15 cellular contexts compared by ENCODE assay signal in the genomic region with DNA sequence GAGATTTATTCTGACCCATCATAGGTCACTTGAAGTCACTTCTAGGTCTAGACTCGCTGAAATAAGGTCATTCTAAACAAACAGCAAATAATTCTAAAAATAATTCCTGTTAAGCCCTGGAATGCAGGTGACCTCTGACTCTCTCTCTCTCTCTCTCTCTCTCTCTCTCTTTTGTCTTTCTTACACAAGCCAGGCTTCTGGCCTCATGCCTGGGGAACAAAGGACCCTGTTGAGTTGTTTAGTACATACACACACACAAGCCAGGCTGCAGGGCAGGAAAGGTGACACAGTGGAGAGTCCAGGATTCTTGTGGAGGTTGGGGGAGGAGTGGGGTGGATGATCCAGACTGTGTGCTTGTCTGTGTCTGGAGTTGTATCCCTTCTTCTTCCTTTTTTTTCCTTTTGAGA. TPM values are rescaled to one million over a fixed set of nuclear protein-coding genes. Genes with fewer than 3 reads are reported as not detected.
DNase-seq lines count a peak whose midpoint lies in the region; ATAC-seq and TF ChIP-seq lines count a peak whose summit lies in the region.
"Had no signal": no experiment of that assay in that cellular context is flagged by ENCODE, and none has a peak within 500 bp of the region (broad histone marks: within the 10 kb centered on the region; RNA-seq: fewer than 3 reads in every experiment).

No MANE protein-coding gene starts in this region.

- H3K9me3 ChIP-seq in PC-9 (ENCODE audit: insufficient read depth, low read depth) (no peaks in the 10 kb centered on the region), fibroblast of lung (ENCODE audit: control insufficient read depth, insufficient read depth, low read depth, low read length) (no peaks in the 10 kb centered on the region)
- H3K9me3 ChIP-seq: BE2C had no signal

- TF ChIP-seq CTCF in PC-9 (conservative IDR thresholded peaks at IDR 0.05) (0 out of 2 replicates have a peak, but pooled peaks have one; percentile 21), fibroblast of lung (conservative IDR thresholded peaks at IDR 0.05 in 1 of 2, IDR thresholded peaks at IDR 0.05 in 1 of 2; ENCODE audit: low read depth in 1 of 2, low read length in 2 of 2) (no peak), nephron progenitor cell (IDR thresholded peaks at IDR 0.05) (no peak)

- peaks cover 11% of the 10 kb centered on the region for H3K36me3 Mint-ChIP-seq in nephron progenitor cell (ENCODE audit: low read depth)
- peaks cover 7% of the 10 kb centered on the region for H3K36me3 Mint-ChIP-seq in effector memory CD8-positive, alpha-beta T cell (ENCODE audit: insufficient read depth)
- H3K36me3 Mint-ChIP-seq: natural killer cell treated with Interleukin-12 subunit alpha and Interleukin-12 subunit beta and Interleukin-15 and Interleukin-18, amount 100 ng/mL, for 72 hours had no signal

- peaks cover 28% of the 10 kb centered on the region for H3K4me1 ChIP-seq in PC-9 (replicated peaks; ENCODE audit: insufficient read depth)
- H3K4me1 ChIP-seq in fibroblast of lung (ENCODE audit: control insufficient read depth, extremely low read depth, insufficient read depth, low read length), result peaks cover 3% of the 10 kb centered on the region

- peak; percentile 82 for DNase-seq in DMS53 (lab: John Stamatoyannopoulos, UW)
- DNase-seq in PC-9, result peak; percentile 50 to 61
- peak; percentile 36 to 73 for DNase-seq in fibroblast of lung (ENCODE audit: low read depth in 2 of 2)
- DNase-seq in nephron progenitor cell, result no peak
- DNase-seq in effector memory CD8-positive, alpha-beta T cell, result no peak
- DNase-seq in SHP77 (lab: John Stamatoyannopoulos, UW), result no peak
- DNase-seq in GF-D8 (lab: John Stamatoyannopoulos, UW), result no peak
- DNase-seq: activated CD4-positive, alpha-beta T cell treated with anti-CD3 and anti-CD28 coated beads, Interleukin-2, amount 50 U/mL, for 1 hour; activated naive CD4-positive, alpha-beta T cell treated with anti-CD3 and anti-CD28 coated beads for 36 hours; BE2C; hypothalamus; NCI-H526 treated with DMSO at 0.1 percent for 48 hours; stimulated activated CD4-positive, alpha-beta T cell treated with anti-CD3 and anti-CD28 coated beads, Interleukin-4, amount 100 ng/mL, for 1 hour had no signal

- H4K20me1 ChIP-seq in PC-9 (ENCODE audit: insufficient read depth) (no peaks in the 10 kb centered on the region), fibroblast of lung (ENCODE audit: control insufficient read depth, extremely low read depth, insufficient read depth, low read length) (no peaks in the 10 kb centered on the region)

- CTCF ChIA-PET in PC-9 (lab: Charles Lee), result no interaction called here

- H3K9ac ChIP-seq in fibroblast of lung (ENCODE audit: insufficient read depth, low read length), result no peak overlapping the region

- POLR2A ChIA-PET in PC-9 (lab: Charles Lee; ENCODE audit: unreplicated experiment), result no interaction called here

- no peak overlapping the region for H3K4me3 ChIP-seq in PC-9
- H3K4me3 ChIP-seq in fibroblast of lung (replicated peaks in 1 of 4; ENCODE audit: control extremely low read depth in 1 of 4, insufficient read depth in 1 of 4, low read depth in 3 of 4, low read length in 4 of 4), result no peak overlapping the region

- peaks cover 66% of the 10 kb centered on the region for H3K4me1 Mint-ChIP-seq in nephron progenitor cell
- peaks cover 6 to 8% of the 10 kb centered on the region in 2 donors for H3K4me1 Mint-ChIP-seq in effector memory CD8-positive, alpha-beta T cell (ENCODE audit: low read depth in 2 of 2)

- intact Hi-C loops in PC-9 (cut with micrococcal nuclease; ENCODE audit: unreplicated experiment), result no loop called here

- no peak for ATAC-seq in HG02973 (IDR thresholded peaks at IDR 0.05; ENCODE audit: unreplicated experiment)
- ATAC-seq in effector memory CD8-positive, alpha-beta T cell (replicated peaks), result no peak
- ATAC-seq: natural killer cell treated with Interleukin-12 subunit alpha and Interleukin-12 subunit beta and Interleukin-15 and Interleukin-18, amount 100 ng/mL, for 72 hours had no signal

- H3K27me3 ChIP-seq in PC-9 (ENCODE audit: insufficient read depth, low read depth) (no peaks in the 10 kb centered on the region), fibroblast of lung (ENCODE audit: control insufficient read depth, insufficient read depth, low read length) (no peaks in the 10 kb centered on the region)
- H3K27me3 ChIP-seq: BE2C had no signal

- H3K4me2 ChIP-seq in PC-9, result peak overlapping the region; percentile 25; the same call in 1 of the 2 replicates
- H3K4me2 ChIP-seq in fibroblast of lung (ENCODE audit: extremely low read depth, insufficient read depth, low read length), result no peak overlapping the region

- H3K79me2 ChIP-seq in PC-9 (ENCODE audit: low read depth) (no peaks in the 10 kb centered on the region), fibroblast of lung (ENCODE audit: control insufficient read depth, insufficient read depth, low read length) (no peaks in the 10 kb centered on the region)

- BruUV-seq in PC-9 (replicated peaks; lab: Mats Ljungman, UMichigan), result no TSS peak

- no peaks in the 10 kb centered on the region for H3K36me3 ChIP-seq in PC-9 (ENCODE audit: low read depth)
- H3K36me3 ChIP-seq in fibroblast of lung (ENCODE audit: control insufficient read depth, insufficient read depth, low read length), result no peaks in the 10 kb centered on the region

- peak overlapping the region; percentile 69 for H3K4me3 Mint-ChIP-seq in nephron progenitor cell
- no peak overlapping the region for H3K4me3 Mint-ChIP-seq in effector memory CD8-positive, alpha-beta T cell
- H3K4me3 Mint-ChIP-seq: activated naive CD4-positive, alpha-beta T cell treated with anti-CD3 and anti-CD28 coated beads for 36 hours; natural killer cell treated with Interleukin-12 subunit alpha and Interleukin-12 subunit beta and Interleukin-15 and Interleukin-18, amount 100 ng/mL, for 72 hours had no signal

- no peak overlapping the region for H3K27ac ChIP-seq in PC-9
- no peak overlapping the region for H3K27ac ChIP-seq in fibroblast of lung (ENCODE audit: insufficient read depth, low read length)

- H3F3A ChIP-seq in PC-9 (ENCODE audit: insufficient read depth, low read depth), result peaks cover 21% of the 10 kb centered on the region; the same call in 1 of the 2 replicates

- peaks cover 5% of the 10 kb centered on the region for H3K27me3 Mint-ChIP-seq in nephron progenitor cell (ENCODE audit: low read depth, poor library complexity)
- peaks cover 35 to 64% of the 10 kb centered on the region in 2 donors for H3K27me3 Mint-ChIP-seq in effector memory CD8-positive, alpha-beta T cell

- H2AFZ ChIP-seq in PC-9 (no peak overlapping the region), fibroblast of lung (ENCODE audit: low read length) (no peak overlapping the region)

- H3K9me3 Mint-ChIP-seq in nephron progenitor cell, result no peaks in the 10 kb centered on the region
- H3K9me3 Mint-ChIP-seq in effector memory CD8-positive, alpha-beta T cell, result no peaks in the 10 kb centered on the region
- H3K9me3 Mint-ChIP-seq: activated naive CD4-positive, alpha-beta T cell treated with anti-CD3 and anti-CD28 coated beads for 36 hours; natural killer cell treated with Interleukin-12 subunit alpha and Interleukin-12 subunit beta and Interleukin-15 and Interleukin-18, amount 100 ng/mL, for 72 hours had no signal

- no peaks in the 10 kb centered on the region for H3K9me2 ChIP-seq in PC-9 (ENCODE audit: insufficient read depth)

- H3K27ac Mint-ChIP-seq in nephron progenitor cell, result peak overlapping the region; percentile 89
- H3K27ac Mint-ChIP-seq in effector memory CD8-positive, alpha-beta T cell, result no peak overlapping the region
- H3K27ac Mint-ChIP-seq: activated naive CD4-positive, alpha-beta T cell treated with anti-CD3 and anti-CD28 coated beads for 36 hours; natural killer cell treated with Interleukin-12 subunit alpha and Interleukin-12 subunit beta and Interleukin-15 and Interleukin-18, amount 100 ng/mL, for 72 hours had no signal

RNA-seq across cellular contexts. Expression of gene MEX3A, which starts 4.0 kb away (rescaled TPM):
- total RNA-seq in PC-9 (2021) (6.6 and 7.2 TPM in 2 replicates), fibroblast of lung (1.5 and 1.7 TPM in 2 replicates)
- 0.96 and 2.1 TPM in 2 replicates for polyA plus RNA-seq in fibroblast of lung
- polyA plus RNA-seq in fibroblast of lung (2012), result 0.94 and 2.9 TPM in 2 replicates
- 2.4 and 3.9 TPM in 2 replicates for polyA minus RNA-seq in fibroblast of lung (ENCODE audit: low replicate concordance)

RNA-seq across cellular contexts. Expression of gene RAB25, which starts 25.3 kb away (rescaled TPM):
- total RNA-seq in PC-9 (2021) (129 and 194 TPM in 2 replicates), fibroblast of lung (not detected in 2 replicates)
- polyA plus RNA-seq in fibroblast of lung, result not detected in 2 replicates
- not detected in 2 replicates for polyA plus RNA-seq in fibroblast of lung (2012)
- 1.2 TPM in 1 of 2 replicates, not detected in the other for polyA minus RNA-seq in fibroblast of lung (ENCODE audit: low replicate concordance)
- total RNA-seq: natural killer cell treated with Interleukin-12 subunit alpha and Interleukin-12 subunit beta and Interleukin-15 and Interleukin-18, amount 100 ng/mL, for 72 hours had no signal

RNA-seq across cellular contexts. Expression of gene LMNA, which starts 28.3 kb away (rescaled TPM):
- total RNA-seq in PC-9 (2021) (569 and 580 TPM in 2 replicates), fibroblast of lung (780 and 1,150 TPM in 2 replicates)
- polyA plus RNA-seq in fibroblast of lung, result 613 and 813 TPM in 2 replicates
- polyA plus RNA-seq in fibroblast of lung (2012), result 891 and 1,369 TPM in 2 replicates
- polyA minus RNA-seq in fibroblast of lung (ENCODE audit: low replicate concordance), result 720 and 826 TPM in 2 replicates

RNA-seq across cellular contexts. Expression of gene LAMTOR2, which starts 31.7 kb away (rescaled TPM):
- total RNA-seq in PC-9 (2021) (76.8 and 117 TPM in 2 replicates), fibroblast of lung (75.0 and 84.7 TPM in 2 replicates)
- 56.3 and 59.0 TPM in 2 replicates for polyA plus RNA-seq in fibroblast of lung
- polyA plus RNA-seq in fibroblast of lung (2012), result 91.5 and 97.8 TPM in 2 replicates
- polyA minus RNA-seq in fibroblast of lung (ENCODE audit: low replicate concordance), result 40.3 and 60.4 TPM in 2 replicates

RNA-seq across cellular contexts. Expression of gene UBQLN4, which starts 32.7 kb away (rescaled TPM):
- total RNA-seq in PC-9 (2021) (47.4 and 58.4 TPM in 2 replicates), fibroblast of lung (8.7 and 11.1 TPM in 2 replicates)
- polyA plus RNA-seq in fibroblast of lung, result 12.5 and 26.0 TPM in 2 replicates
- polyA plus RNA-seq in fibroblast of lung (2012), result 12.7 and 23.8 TPM in 2 replicates
- polyA minus RNA-seq in fibroblast of lung (ENCODE audit: low replicate concordance), result 26.8 and 49.7 TPM in 2 replicates

Comparison
In these comparisons a context has a peak if more than half of its experiments do, and no peak if none do; other contexts are left out.
1. DNase-seq: peak in DMS53 (single experiment), PC-9 (2 of 2) and fibroblast of lung (2 of 2); none in nephron progenitor cell (single experiment), effector memory CD8-positive, alpha-beta T cell (0 of 3), SHP77 (0 of 2) and GF-D8 (single experiment).
2. RNA of gene RAB25, which starts 25.3 kb away (total RNA-seq): 129 to 194 TPM in PC-9; not detected in fibroblast of lung; every median in the first group is over 100 times any median in the second.